In genomic region chr9:34254966-34255825, GRCh38 we compare ENCODE assay signal across 15 cellular contexts.
DNase-seq lines count a peak whose midpoint lies in the region; ATAC-seq and TF ChIP-seq lines count a peak whose summit lies in the region.
"Had no signal": no experiment of that assay in that cellular context is flagged by ENCODE, and none has a peak within 500 bp of the region (broad histone marks: within the 10 kb centered on the region; RNA-seq: fewer than 3 reads in every experiment).

No MANE protein-coding gene starts in this region.

- no peak overlapping the region for H3K4me3 ChIP-seq in brain microvascular endothelial cell (ENCODE audit: low read depth, low read length)
- H3K4me3 ChIP-seq in right cardiac atrium (ENCODE audit: low read length): no peak overlapping the region
- H3K4me3 ChIP-seq in aorta (ENCODE audit: low read length in 2 of 2): no peak overlapping the region
- H3K4me3 ChIP-seq: thyroid gland had no signal

- H3K4me1 ChIP-seq in right cardiac atrium (ENCODE audit: control insufficient read depth, insufficient read depth, low read length) (peaks cover 22% of the 10 kb centered on the region), aorta (ENCODE audit: control insufficient read depth in 1 of 2, insufficient read depth in 2 of 2, low read length in 2 of 2) (no peaks in the 10 kb centered on the region)

- H3K27ac ChIP-seq in brain microvascular endothelial cell (peak overlapping the region; percentile 35), right cardiac atrium (ENCODE audit: low read length) (peak overlapping the region; percentile 32), aorta (ENCODE audit: low read depth in 1 of 2, low read length in 2 of 2) (peak overlapping the region in 1 of 2 donors; percentile 55)
- H3K27ac ChIP-seq: thyroid gland, WERI-Rb-1 had no signal

- intact Hi-C loops in right cardiac atrium (cut with DNase I) (loop anchor here (5.0 to 10.0 kb wide), 7 partner anchors 50 to 330 kb away; partner anchors contain the start of genes DCAF12 (in 1 of the 4) and UBAP1 (in 1 of the 4)), aorta (cut with DNase I) (loop anchor here (5.0 to 10.0 kb wide), 4 partner anchors 78 to 440 kb away; partner anchors contain the start of genes DCAF12 (in 1 of the 2), MYORG (in 1 of the 2), UBAP1 (in 1 of the 2) and UBE2R2 (in 1 of the 2))

- H3K36me3 Mint-ChIP-seq in HFFc6 (ENCODE audit: low read depth): 0 out of 2 replicates have a peak, but pooled peaks cover 3% of the 10 kb centered on the region

- H3K9me3 Mint-ChIP-seq in HFFc6: no peaks in the 10 kb centered on the region
- H3K9me3 Mint-ChIP-seq: CD4-positive, CD25-positive, alpha-beta regulatory T cell; nephron progenitor cell had no signal

- no peak for ATAC-seq in right cardiac atrium
- ATAC-seq in aorta (ENCODE audit: low FRiP score): no peak

- peaks cover 21% of the 10 kb centered on the region for H3K36me3 ChIP-seq in brain microvascular endothelial cell (replicated peaks)
- no peaks in the 10 kb centered on the region for H3K36me3 ChIP-seq in aorta (ENCODE audit: control insufficient read depth in 1 of 2, insufficient read depth in 2 of 2, low read length in 1 of 2)

- no peaks in the 10 kb centered on the region; the same call in 1 of the 2 replicates for H3K27me3 Mint-ChIP-seq in HFFc6 (ENCODE audit: insufficient read depth)
- H3K27me3 Mint-ChIP-seq: CD4-positive, CD25-positive, alpha-beta regulatory T cell had no signal

- H3K4me3 Mint-ChIP-seq in HFFc6: peak overlapping the region; percentile 45
- H3K4me3 Mint-ChIP-seq: CD4-positive, CD25-positive, alpha-beta regulatory T cell; nephron progenitor cell had no signal

- peaks cover 46% of the 10 kb centered on the region for H3K4me1 Mint-ChIP-seq in HFFc6 (ENCODE audit: low read depth)

- DNase-seq in A172 (ENCODE audit: low spot score) (peak; percentile 62), HFFc6 (peak; percentile 39), brain microvascular endothelial cell (no peak), right cardiac atrium (no peak), SIG-M5 (lab: John Stamatoyannopoulos, UW) (no peak), NCI-H748 treated with DMSO at 0.1 percent for 48 hours (lab: John Stamatoyannopoulos, UW) (no peak), GDM1 (lab: John Stamatoyannopoulos, UW) (no peak), aorta (no peak)
- DNase-seq: effector memory CD4-positive, alpha-beta T cell; NCI-H187 treated with DMSO at 0.1 percent for 48 hours; nephron progenitor cell; stimulated activated CD4-positive, alpha-beta T cell treated with anti-CD3 and anti-CD28 coated beads, Interleukin-4, amount 100 ng/mL, for 4 hours; thyroid gland had no signal

- H3K27me3 ChIP-seq in brain microvascular endothelial cell (replicated peaks) (no peaks in the 10 kb centered on the region), right cardiac atrium (ENCODE audit: control insufficient read depth, insufficient read depth) (no peaks in the 10 kb centered on the region), aorta (ENCODE audit: control insufficient read depth in 1 of 2, insufficient read depth in 2 of 2, low read length in 1 of 2) (no peaks in the 10 kb centered on the region)
- H3K27me3 ChIP-seq: thyroid gland had no signal

- peak overlapping the region; percentile 88 for H3K27ac Mint-ChIP-seq in HFFc6

- peak; percentile 27; the same call in 1 of the 2 replicates for TF ChIP-seq CTCF in HFFc6 (IDR thresholded peaks at IDR 0.05)
- TF ChIP-seq CTCF in brain microvascular endothelial cell (IDR thresholded peaks at IDR 0.05; ENCODE audit: low read depth, low read length, missing control alignments): no peak

- H3K9me3 ChIP-seq in right cardiac atrium (ENCODE audit: control insufficient read depth, low read length): no peaks in the 10 kb centered on the region
- no peaks in the 10 kb centered on the region for H3K9me3 ChIP-seq in aorta (ENCODE audit: control insufficient read depth, low read length)
- H3K9me3 ChIP-seq: thyroid gland had no signal

- in situ Hi-C loops in brain microvascular endothelial cell (cut with HindIII; ENCODE audit: low pct_ligation_motif_present, low sequenced_read_pairs): no loop called here

- WGBS in right cardiac atrium: 75% methylated on average over 10 of the region's 10 CpGs
- 64 to 67% methylated on average over 10 of the region's 10 CpGs for WGBS in aorta, 2 donors

Comparison
In these comparisons a context has a peak if more than half of its experiments do, and no peak if none do; other contexts are left out.
1. DNase-seq: peak in A172 (single experiment) and HFFc6 (single experiment); none in brain microvascular endothelial cell (single experiment), right cardiac atrium (0 of 3), SIG-M5 (single experiment), NCI-H748 treated with DMSO at 0.1 percent for 48 hours (single experiment), GDM1 (single experiment) and aorta (0 of 2).